In genomic region chr12:108589028-108589839, GRCh38 we compare ENCODE assay signal across 8 cellular contexts. TPM values are rescaled to one million over a fixed set of nuclear protein-coding genes. Genes with fewer than 3 reads are reported as not detected.
A peak's percentile ranks its signal among the peaks of the same experiment; 100 is the strongest.
DNase-seq lines count a peak whose midpoint lies in the region; ATAC-seq and TF ChIP-seq lines count a peak whose summit lies in the region.
"Had no signal": no experiment of that assay in that cellular context is flagged by ENCODE, and none has a peak within 500 bp of the region (broad histone marks: within the 10 kb centered on the region; RNA-seq: fewer than 3 reads in every experiment).

No MANE protein-coding gene starts in this region.

- H3K36me3 ChIP-seq in spleen: peaks cover 0 to 6% (median 0%) of the 10 kb centered on the region in 6 donors

- no peaks in the 10 kb centered on the region for H3K27me3 ChIP-seq in spleen (replicated peaks in 1 of 7)

- no peaks in the 10 kb centered on the region for H3K4me1 ChIP-seq in spleen

- intact Hi-C loops in spleen (cut with DNase I; ENCODE audit: low total_unique reads): no loop called here

- ATAC-seq in SK-N-SH treated with all-trans-retinoic acid at 6 μM for 48 hours: peak; percentile 72
- no peak for ATAC-seq in HG03175 (IDR thresholded peaks at IDR 0.05; ENCODE audit: unreplicated experiment)
- ATAC-seq: activated CD8-positive, alpha-beta T cell treated with anti-CD3 and anti-CD28 coated beads, Interleukin-2, amount 10 ng/mL, durations not matched to agents 7 days and 5 days had no signal

- TF ChIP-seq EP300 in Ishikawa (IDR thresholded peaks at IDR 0.05; ENCODE audit: borderline replicate concordance): peak; percentile 83

- 59 to 70% (median 66%) methylated on average over 9 to 15 of the region's 15 CpGs for WGBS in spleen, 5 donors

- H3K9me3 ChIP-seq in spleen: no peaks in the 10 kb centered on the region

- TF ChIP-seq RAD21 in Ishikawa (IDR thresholded peaks at IDR 0.05; ENCODE audit: low read depth): no peak

- H3K27ac ChIP-seq in spleen: no peak overlapping the region

- no peak for TF ChIP-seq CTCF in foreskin fibroblast (IDR thresholded peaks at IDR 0.05; ENCODE audit: low read depth, low read length)
- TF ChIP-seq CTCF in spleen (IDR thresholded peaks at IDR 0.05 in 8 of 11, conservative IDR thresholded peaks at IDR 0.05 in 3 of 11): no peak

- H3K4me3 ChIP-seq in foreskin fibroblast (ENCODE audit: low read depth in 1 of 2, low read length in 2 of 2) (peak overlapping the region in 1 of 2 donors; percentile 24), spleen (no peak overlapping the region)

- peak; percentile 55 to 78 for DNase-seq in foreskin fibroblast
- DNase-seq in spleen: peak; percentile 67
- DNase-seq in dermis blood vessel endothelial cell: no peak
- no peak for DNase-seq in mucosa of gallbladder (ENCODE audit: low spot score)
- DNase-seq: activated CD8-positive, alpha-beta T cell treated with anti-CD3 and anti-CD28 coated beads, Interleukin-2, amount 10 ng/mL, durations not matched to agents 7 days and 5 days had no signal

- TF ChIP-seq POLR2A in spleen (IDR thresholded peaks at IDR 0.05): no peak

TF ChIP-seq in Ishikawa, 13 proteins besides CTCF, POLR2A, EP300 and RAD21 (continues in another document):
- peak; percentile 95 for TF ChIP-seq NFIC (IDR thresholded peaks at IDR 0.05)
- peak; percentile 64; the same call in 1 of the 2 replicates for TF ChIP-seq CREB1 (IDR thresholded peaks at IDR 0.05; ENCODE audit: low read depth)
- TF ChIP-seq USF1 (IDR thresholded peaks at IDR 0.05): 0 out of 2 replicates have a peak, but pooled peaks have one; percentile 42
- 0 out of 2 replicates have a peak, but pooled peaks have one; percentile 42 for TF ChIP-seq CEBPB (IDR thresholded peaks at IDR 0.05)
- peak; percentile 57 for TF ChIP-seq MAX (IDR thresholded peaks at IDR 0.05)
- TF ChIP-seq TAF1 (IDR thresholded peaks at IDR 0.05; ENCODE audit: low read depth): no peak
- peak; percentile 98 for TF ChIP-seq ZBTB7A (IDR thresholded peaks at IDR 0.05; ENCODE audit: low read depth)
- no peak for TF ChIP-seq EGR1 (IDR thresholded peaks at IDR 0.05)
- TF ChIP-seq REST (IDR thresholded peaks at IDR 0.05; ENCODE audit: low read depth): no peak
- peak; percentile 58 for TF ChIP-seq TEAD4 (IDR thresholded peaks at IDR 0.05)
- 0 out of 2 replicates have a peak, but pooled peaks have one; percentile 47 for TF ChIP-seq FOXM1 (IDR thresholded peaks at IDR 0.05; ENCODE audit: borderline replicate concordance, low read depth)
- TF ChIP-seq TCF12 (IDR thresholded peaks at IDR 0.05; ENCODE audit: low read depth): peak; percentile 87

TF ChIP-seq in SK-N-SH treated with all-trans-retinoic acid at 6 μM for 48 hours, 23 proteins besides CTCF, POLR2A, EP300 and RAD21:
- TF ChIP-seq PATZ1 (CRISPR knock-in tag; IDR thresholded peaks at IDR 0.05; ENCODE audit: borderline replicate concordance): no peak
- TF ChIP-seq ARNTL (CRISPR knock-in tag; IDR thresholded peaks at IDR 0.05; ENCODE audit: borderline replicate concordance, low read depth): no peak
- TF ChIP-seq ZNF565 (CRISPR knock-in tag; conservative IDR thresholded peaks at IDR 0.05; ENCODE audit: low read depth): no peak
- TF ChIP-seq ZFP3 (CRISPR knock-in tag; IDR thresholded peaks at IDR 0.05): no peak
- no peak for TF ChIP-seq ESRRG (CRISPR knock-in tag; IDR thresholded peaks at IDR 0.05)
- TF ChIP-seq GLIS3 (CRISPR knock-in tag; IDR thresholded peaks at IDR 0.05): no peak
- TF ChIP-seq TSHZ2 (CRISPR knock-in tag; IDR thresholded peaks at IDR 0.05): no peak
- TF ChIP-seq ZNF8 (CRISPR knock-in tag; IDR thresholded peaks at IDR 0.05): no peak
- no peak for TF ChIP-seq RARB (CRISPR knock-in tag; IDR thresholded peaks at IDR 0.05)
- no peak for TF ChIP-seq BACH2 (CRISPR knock-in tag; IDR thresholded peaks at IDR 0.05; ENCODE audit: borderline replicate concordance)
- TF ChIP-seq CSDC2 (CRISPR knock-in tag; IDR thresholded peaks at IDR 0.05): no peak
- TF ChIP-seq OSR1 (CRISPR knock-in tag; IDR thresholded peaks at IDR 0.05): no peak
- no peak for TF ChIP-seq CSRNP3 (CRISPR knock-in tag; IDR thresholded peaks at IDR 0.05)
- no peak for TF ChIP-seq PPARA (CRISPR knock-in tag; IDR thresholded peaks at IDR 0.05; ENCODE audit: borderline replicate concordance)
- TF ChIP-seq ZFP30 (CRISPR knock-in tag; IDR thresholded peaks at IDR 0.05): no peak
- TF ChIP-seq ZC3H10 (CRISPR knock-in tag; IDR thresholded peaks at IDR 0.05): no peak

RNA-seq across cellular contexts. Expression of gene TMEM119, which starts 8.7 kb away (rescaled TPM):
- total RNA-seq in spleen (10 to 100 TPM in 5 of 7 donors, 1 to 10 TPM in 2; 8.8 to 23.8 (median 14.1) TPM), dermis blood vessel endothelial cell (under 0.01 TPM in 1 of 2 replicates, not detected in the other), mucosa of gallbladder (10.6 TPM)
- polyA plus RNA-seq in spleen: 10 to 100 TPM; 17.7 to 50.0 (median 34.8) TPM
- total RNA-seq: activated CD8-positive, alpha-beta T cell treated with anti-CD3 and anti-CD28 coated beads, Interleukin-2, amount 10 ng/mL, durations not matched to agents 7 days and 5 days had no signal

RNA-seq across cellular contexts. Expression of gene ISCU, which starts 26.8 kb away (rescaled TPM):
- total RNA-seq in spleen (100 to 1,000 TPM in 6 of 7 donors, 10 to 100 TPM in 1; 98.9 to 220 (median 144) TPM), dermis blood vessel endothelial cell (96.5 and 106 TPM in 2 replicates), mucosa of gallbladder (129 TPM)
- polyA plus RNA-seq in spleen: 100 to 1,000 TPM; 182 to 204 (median 187) TPM

RNA-seq across cellular contexts. Expression of gene SART3, which starts 28.3 kb away (rescaled TPM):
- total RNA-seq in spleen (100 to 1,000 TPM in 1 of 7 donors, 10 to 100 TPM in 6; 61.4 to 118 (median 72.1) TPM), dermis blood vessel endothelial cell (59.3 and 76.7 TPM in 2 replicates), mucosa of gallbladder (42.3 TPM)
- polyA plus RNA-seq in spleen: 10 to 100 TPM; 13.1 to 19.8 (median 14.6) TPM

RNA-seq across cellular contexts. Expression of gene SELPLG, which starts 44.5 kb away (rescaled TPM):
- 100 to 1,000 TPM in 3 of 7 donors, 10 to 100 TPM in 4; 68.4 to 220 (median 91.7) TPM for total RNA-seq in spleen
- polyA plus RNA-seq in spleen: 10 to 100 TPM; 23.6 to 30.9 (median 23.7) TPM
- total RNA-seq in dermis blood vessel endothelial cell: 0.65 and 0.85 TPM in 2 replicates
- 22.4 TPM for total RNA-seq in mucosa of gallbladder

Comparison
In these comparisons a context has a peak if more than half of its experiments do, and no peak if none do; other contexts are left out.
1. DNase-seq: peak in foreskin fibroblast (2 of 2) and spleen (single experiment); none in dermis blood vessel endothelial cell (single experiment) and mucosa of gallbladder (single experiment).